Comparison of ENCODE assay signal across 8 cellular contexts in the genomic region with DNA sequence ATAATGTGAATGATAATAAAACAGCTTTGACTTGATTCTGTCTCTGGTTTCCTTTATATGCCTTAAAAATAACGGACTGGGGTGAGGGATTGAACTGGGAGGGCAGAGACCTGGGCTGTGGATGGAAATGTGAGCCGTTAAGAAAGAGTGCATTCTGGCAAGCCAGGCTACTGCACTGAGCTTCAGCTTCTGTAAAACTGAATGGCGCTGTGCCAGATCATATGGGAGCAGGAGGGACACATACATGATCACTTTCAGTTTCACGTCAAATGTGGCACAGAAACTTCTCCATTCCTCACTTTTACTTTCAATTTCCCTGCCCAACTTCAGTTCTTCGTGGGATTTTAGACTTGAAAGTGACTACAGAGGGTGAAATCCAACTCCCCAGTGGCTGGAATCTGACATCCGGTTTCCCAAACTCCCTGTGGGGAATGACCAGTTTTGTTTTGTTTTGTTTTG. TPM values are rescaled to one million over a fixed set of nuclear protein-coding genes. Genes with fewer than 3 reads are reported as not detected.
A peak's percentile ranks its signal among the peaks of the same experiment; 100 is the strongest.
DNase-seq lines count a peak whose midpoint lies in the region; ATAC-seq and TF ChIP-seq lines count a peak whose summit lies in the region.

No MANE protein-coding gene starts in this region.

- H3K27me3 ChIP-seq in NT2/D1 (ENCODE audit: insufficient read depth, insufficient read length) (no peaks in the 10 kb centered on the region), esophagus muscularis mucosa (no peaks in the 10 kb centered on the region), neural progenitor cell (peaks cover 100% of the 10 kb centered on the region), thymus (ENCODE audit: control insufficient read depth, insufficient read depth) (no peaks in the 10 kb centered on the region)

- no peak overlapping the region for H2AFZ ChIP-seq in neural progenitor cell (replicated peaks)

- no peaks in the 10 kb centered on the region for H3K79me2 ChIP-seq in neural progenitor cell (ENCODE audit: low read depth)

- TF ChIP-seq CTCF in esophagus muscularis mucosa (IDR thresholded peaks at IDR 0.05) (peak; percentile 11 to 30 (median 16)), neural progenitor cell (IDR thresholded peaks at IDR 0.05) (no peak)

- TF ChIP-seq POLR2A in esophagus muscularis mucosa (IDR thresholded peaks at IDR 0.05; ENCODE audit: low read depth): peak; percentile 45

- TF ChIP-seq EP300 in esophagus muscularis mucosa (IDR thresholded peaks at IDR 0.05): no peak

- 1% methylated on average over 6 of the region's 6 CpGs for WGBS in esophagus muscularis mucosa
- WGBS in thymus: 1% methylated on average over 6 of the region's 6 CpGs

- H3K9me3 Mint-ChIP-seq in neural progenitor cell: no peaks in the 10 kb centered on the region

- no peak overlapping the region for H3K27ac Mint-ChIP-seq in neural progenitor cell

- DNase-seq in DMS79 treated with DMSO at 0.1 percent for 48 hours (lab: John Stamatoyannopoulos, UW): peak; percentile 31
- no peak for DNase-seq in DMS79 (lab: John Stamatoyannopoulos, UW)
- DNase-seq in NT2/D1 (ENCODE audit: low read depth, low spot score): no peak
- peak; percentile 59 for DNase-seq in activated T-cell treated with anti-CD3 and anti-CD28 coated beads for 1 hour (ENCODE audit: low read depth)
- no peak for DNase-seq in esophagus muscularis mucosa (ENCODE audit: extremely low spot score)
- peak; percentile 29 for DNase-seq in neural progenitor cell (ENCODE audit: low spot score)

- H3K4me1 ChIP-seq in NT2/D1 (ENCODE audit: insufficient read depth, insufficient read length) (peaks cover 17% of the 10 kb centered on the region), esophagus muscularis mucosa (peaks cover 54 to 65% (median 60%) of the 10 kb centered on the region in 4 donors), neural progenitor cell (peaks cover 18% of the 10 kb centered on the region), thymus (ENCODE audit: control insufficient read depth, insufficient read depth, low read length) (peaks cover 11% of the 10 kb centered on the region)

- peaks cover 24% of the 10 kb centered on the region for H3F3A ChIP-seq in neural progenitor cell (ENCODE audit: low read depth)

- peaks cover 13% of the 10 kb centered on the region for H3K27me3 Mint-ChIP-seq in neural progenitor cell (ENCODE audit: insufficient read depth, low read depth)

- peak; percentile 31 for ATAC-seq in HG02973 (IDR thresholded peaks at IDR 0.05; ENCODE audit: unreplicated experiment)

- H3K4me3 ChIP-seq in NT2/D1 (ENCODE audit: insufficient read length, low read depth): peak overlapping the region; percentile 68
- peak overlapping the region; percentile 56 to 67 (median 62) for H3K4me3 ChIP-seq in esophagus muscularis mucosa
- peak overlapping the region; percentile 50 for H3K4me3 ChIP-seq in neural progenitor cell
- H3K4me3 ChIP-seq in thymus (ENCODE audit: low read length): peak overlapping the region; percentile 51

- H3K36me3 ChIP-seq in NT2/D1 (ENCODE audit: insufficient read depth, insufficient read length, low read length) (peaks cover 6% of the 10 kb centered on the region), esophagus muscularis mucosa (no peaks in the 10 kb centered on the region), neural progenitor cell (no peaks in the 10 kb centered on the region), thymus (ENCODE audit: control insufficient read depth, insufficient read depth) (no peaks in the 10 kb centered on the region)

- peaks cover 16% of the 10 kb centered on the region for H4K20me1 ChIP-seq in neural progenitor cell (ENCODE audit: low read depth)

- H3K4me2 ChIP-seq in neural progenitor cell: peak overlapping the region; percentile 91

- intact Hi-C loops in esophagus muscularis mucosa (cut with DNase I): loop anchor here (2.0 kb wide), 2 partner anchors 15 to 73 kb away; a partner anchor contains a TSS

- peaks cover 35% of the 10 kb centered on the region for H3K4me1 Mint-ChIP-seq in neural progenitor cell

- H3K9me3 ChIP-seq in NT2/D1 (ENCODE audit: insufficient read depth, low read length) (no peaks in the 10 kb centered on the region), esophagus muscularis mucosa (no peaks in the 10 kb centered on the region), neural progenitor cell (ENCODE audit: low read depth) (no peaks in the 10 kb centered on the region), thymus (ENCODE audit: control insufficient read depth) (no peaks in the 10 kb centered on the region)

- H3K4me3 Mint-ChIP-seq in neural progenitor cell: peak overlapping the region; percentile 89

- H3K9ac ChIP-seq in NT2/D1 (ENCODE audit: insufficient read length, low read depth) (peak overlapping the region; percentile 81), neural progenitor cell (no peak overlapping the region)

- no peaks in the 10 kb centered on the region for H3K36me3 Mint-ChIP-seq in neural progenitor cell

- peak overlapping the region; percentile 84 to 96 (median 92) for H3K27ac ChIP-seq in esophagus muscularis mucosa (replicated peaks in 1 of 4)
- H3K27ac ChIP-seq in neural progenitor cell: no peak overlapping the region
- peak overlapping the region; percentile 62 for H3K27ac ChIP-seq in thymus (ENCODE audit: low read depth)

RNA-seq across cellular contexts. Expression of a gene that starts 1.1 kb away (rescaled TPM):
- total RNA-seq in esophagus muscularis mucosa (100 to 1,000 TPM in 3 of 4 donors, 10 to 100 TPM in 1; 27.0 to 528 (median 116) TPM), neural progenitor cell (ENCODE audit: low replicate concordance) (1.3 TPM in 1 of 2 replicates, not detected in the other)
- polyA plus RNA-seq in thymus: 2,040 TPM

RNA-seq across cellular contexts. Expression of a gene that starts 16.1 kb away (rescaled TPM):
- total RNA-seq in esophagus muscularis mucosa (100 to 1,000 TPM in 3 of 4 donors, 10 to 100 TPM in 1; 57.7 to 428 (median 146) TPM), neural progenitor cell (ENCODE audit: low replicate concordance) (1.9 and 2.4 TPM in 2 replicates)
- 126 TPM for polyA plus RNA-seq in thymus

RNA-seq across cellular contexts. Expression of a gene that starts 20.2 kb away (rescaled TPM):
- total RNA-seq in esophagus muscularis mucosa (10 to 100 TPM in 1 of 4 donors, 1 to 10 TPM in 3; 2.0 to 12.5 (median 4.1) TPM), neural progenitor cell (ENCODE audit: low replicate concordance) (not detected in 2 replicates)
- polyA plus RNA-seq in thymus: 13.1 TPM

RNA-seq across cellular contexts. Expression of a gene that starts 23.0 kb away (rescaled TPM):
- 10 to 100 TPM in 3 of 4 donors, 1 to 10 TPM in 1; 3.7 to 74.9 (median 14.9) TPM for total RNA-seq in esophagus muscularis mucosa
- total RNA-seq in neural progenitor cell (ENCODE audit: low replicate concordance): not detected in 2 replicates
- 97.7 TPM for polyA plus RNA-seq in thymus

RNA-seq across cellular contexts. Expression of a gene that starts 29.0 kb away (rescaled TPM):
- total RNA-seq in esophagus muscularis mucosa: 100 to 1,000 TPM in 1 of 4 donors, 10 to 100 TPM in 1, 1 to 10 TPM in 1, not detected in 1; 1.7 to 371 (median 21.3) TPM
- not detected in 2 replicates for total RNA-seq in neural progenitor cell (ENCODE audit: low replicate concordance)
- polyA plus RNA-seq in thymus: 285 TPM

Comparison
In these comparisons a context has a peak if more than half of its experiments do, and no peak if none do; other contexts are left out.
1. DNase-seq: peak in DMS79 treated with DMSO at 0.1 percent for 48 hours (single experiment), activated T-cell treated with anti-CD3 and anti-CD28 coated beads for 1 hour (single experiment) and neural progenitor cell (single experiment); none in DMS79 (single experiment), NT2/D1 (single experiment) and esophagus muscularis mucosa (single experiment).
2. RNA of a gene that starts 1.1 kb away (total RNA-seq): 27.0 to 528 TPM in esophagus muscularis mucosa; 1.3 TPM in neural progenitor cell; every median in the first group is over 10 times any median in the second.
3. RNA of a gene that starts 16.1 kb away (total RNA-seq): 57.7 to 428 TPM in esophagus muscularis mucosa; 1.9 to 2.4 TPM in neural progenitor cell; every median in the first group is over 10 times any median in the second.
4. Peak in every context shown above with its lines, with median percentiles within 50 percentile points of each other: H3K4me3 ChIP-seq.